8 cellular contexts compared by ENCODE assay signal in the genomic region with DNA sequence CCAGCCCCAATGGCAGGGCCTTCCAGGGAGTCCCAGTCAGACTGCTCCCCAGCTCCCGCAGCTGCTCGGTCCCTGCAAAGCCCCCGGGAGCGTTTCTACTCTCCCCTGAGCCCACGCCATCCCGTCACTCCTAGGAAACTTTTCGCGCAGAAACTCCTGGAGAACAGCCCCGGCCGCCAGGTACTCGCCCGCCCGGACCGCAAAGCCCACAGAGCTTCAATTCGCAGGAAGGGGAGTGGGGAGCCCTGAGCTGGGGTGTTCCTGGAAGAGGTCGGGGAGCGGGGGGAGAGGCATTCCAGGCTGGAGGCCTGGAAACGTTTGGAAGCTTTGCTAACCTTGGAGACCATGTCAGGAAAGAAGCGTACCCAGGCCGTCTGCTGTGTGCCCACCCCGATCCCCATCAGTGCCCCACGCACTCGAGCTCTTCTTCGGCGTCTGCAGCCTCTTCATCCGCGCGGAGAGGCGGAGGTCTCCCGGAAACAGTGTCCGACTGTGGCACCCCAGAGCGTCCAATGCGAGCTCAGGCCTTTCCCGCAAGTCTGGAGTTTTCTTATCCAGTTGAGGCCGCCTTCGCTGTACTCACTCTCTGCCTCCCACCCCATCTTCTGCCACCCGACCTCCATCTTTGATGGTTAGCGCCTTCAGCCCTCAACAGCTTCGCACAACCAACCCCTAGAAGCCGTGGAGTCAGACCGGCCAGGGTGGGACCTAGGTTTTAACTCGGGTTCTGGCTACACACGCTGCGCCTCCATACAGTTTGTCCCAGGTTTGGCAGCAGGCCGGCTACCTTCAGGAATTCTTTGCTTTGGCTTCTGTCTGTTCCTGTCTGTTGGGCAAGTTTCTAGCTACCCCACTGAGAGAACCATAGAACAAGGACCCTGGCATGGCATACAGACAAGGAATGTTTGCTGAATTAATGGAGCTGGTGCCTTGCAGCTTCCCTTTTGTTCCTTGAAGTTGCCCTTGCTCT. TPM values are rescaled to one million over a fixed set of nuclear protein-coding genes. Genes with fewer than 3 reads are reported as not detected.
DNase-seq lines count a peak whose midpoint lies in the region; ATAC-seq and TF ChIP-seq lines count a peak whose summit lies in the region.

No MANE protein-coding gene starts in this region.

- no peaks in the 10 kb centered on the region for H3K9me3 Mint-ChIP-seq in T-helper 1 cell treated with Interleukin-12 subunit alpha and Interleukin-12 subunit beta and Interleukin-4 antibody, amounts not matched to agents 30 μg/mL and 1 μg/mL, for 36 hours

- peaks cover 49% of the 10 kb centered on the region for H3K4me1 Mint-ChIP-seq in T-helper 1 cell treated with Interleukin-12 subunit alpha and Interleukin-12 subunit beta and Interleukin-4 antibody, amounts not matched to agents 30 μg/mL and 1 μg/mL, for 36 hours (ENCODE audit: low read depth)

- TF ChIP-seq CTCF in astrocyte of the spinal cord (IDR thresholded peaks at IDR 0.05; ENCODE audit: low read depth, low read length), result no peak
- TF ChIP-seq CTCF in right lobe of liver (IDR thresholded peaks at IDR 0.05), result no peak
- no peak for TF ChIP-seq CTCF in suprapubic skin (IDR thresholded peaks at IDR 0.05)

- H3K4me3 ChIP-seq in astrocyte of the spinal cord (ENCODE audit: low read depth, low read length) (peak overlapping the region; percentile 42), right lobe of liver (peak overlapping the region; percentile 60 to 84 (median 82)), suprapubic skin (peak overlapping the region; percentile 58)

- peak overlapping the region; percentile 80 for H3K4me3 Mint-ChIP-seq in T-helper 1 cell treated with Interleukin-12 subunit alpha and Interleukin-12 subunit beta and Interleukin-4 antibody, amounts not matched to agents 30 μg/mL and 1 μg/mL, for 36 hours

- H3K36me3 ChIP-seq in right lobe of liver (no peaks in the 10 kb centered on the region), suprapubic skin (peaks cover 16% of the 10 kb centered on the region)

- no peak for ATAC-seq in right lobe of liver
- ATAC-seq in HG02588 (IDR thresholded peaks at IDR 0.05; ENCODE audit: unreplicated experiment), result no peak

- DNase-seq in T-helper 1 cell (no peak), astrocyte of the spinal cord (ENCODE audit: low read depth, low spot score) (no peak), right lobe of liver (peak in 1 of 3 donors; percentile 65), suprapubic skin (ENCODE audit: low spot score in 2 of 2) (no peak), superior temporal gyrus (ENCODE audit: extremely low spot score) (no peak), DMS 273 treated with DMSO at 0.1 percent for 48 hours (lab: John Stamatoyannopoulos, UW) (no peak)

- in situ Hi-C loops in astrocyte of the spinal cord (cut with HindIII; ENCODE audit: low sequenced_read_pairs), result no loop called here

- intact Hi-C loops in right lobe of liver (cut with DNase I), result no loop called here

- H3K27me3 ChIP-seq in right lobe of liver (no peaks in the 10 kb centered on the region), suprapubic skin (peaks cover 43% of the 10 kb centered on the region)

- peaks cover 33% of the 10 kb centered on the region for H3K36me3 Mint-ChIP-seq in T-helper 1 cell treated with Interleukin-12 subunit alpha and Interleukin-12 subunit beta and Interleukin-4 antibody, amounts not matched to agents 30 μg/mL and 1 μg/mL, for 36 hours (ENCODE audit: low read depth)

- no peak for TF ChIP-seq EP300 in suprapubic skin (IDR thresholded peaks at IDR 0.05)

- H3K4me1 ChIP-seq in right lobe of liver (peaks cover 0 to 55% (median 19%) of the 10 kb centered on the region in 4 donors), suprapubic skin (peaks cover 69% of the 10 kb centered on the region)

- H3K9me3 ChIP-seq in right lobe of liver (no peaks in the 10 kb centered on the region), suprapubic skin (no peaks in the 10 kb centered on the region)

- 27% methylated on average over 18 of the region's 45 CpGs for WGBS in right lobe of liver (ENCODE audit: insufficient coverage, low coverage, low lambda C conversion rate, missing lambda C conversion rate)
- WGBS in suprapubic skin, result 57% methylated on average over 32 of the region's 45 CpGs

- TF ChIP-seq POLR2A in right lobe of liver (IDR thresholded peaks at IDR 0.05) (no peak), suprapubic skin (IDR thresholded peaks at IDR 0.05) (no peak)

- peaks cover 51% of the 10 kb centered on the region for H3K27me3 Mint-ChIP-seq in T-helper 1 cell treated with Interleukin-12 subunit alpha and Interleukin-12 subunit beta and Interleukin-4 antibody, amounts not matched to agents 30 μg/mL and 1 μg/mL, for 36 hours (ENCODE audit: low read depth)

- peak overlapping the region; percentile 66 to 93 (median 93) for H3K27ac ChIP-seq in right lobe of liver
- peak overlapping the region; percentile 81 for H3K27ac ChIP-seq in suprapubic skin

- peak overlapping the region; percentile 50 for H3K27ac Mint-ChIP-seq in T-helper 1 cell treated with Interleukin-12 subunit alpha and Interleukin-12 subunit beta and Interleukin-4 antibody, amounts not matched to agents 30 μg/mL and 1 μg/mL, for 36 hours

RNA-seq across cellular contexts. Expression of a gene that starts 3.7 kb away (rescaled TPM):
- total RNA-seq in right lobe of liver, result 10 to 100 TPM in 5 of 6 experiments, 1 to 10 TPM in 1; 9.6 to 17.5 (median 13.3) TPM
- total RNA-seq in suprapubic skin, result 10 to 100 TPM; 15.6 to 77.0 (median 19.7) TPM

RNA-seq across cellular contexts. Expression of a gene that starts 4.4 kb away (rescaled TPM):
- 1 to 10 TPM; 1.4 to 8.4 (median 5.8) TPM for total RNA-seq in right lobe of liver
- 1 to 10 TPM in 1 of 4 donors, not detected in 3; 1.2 TPM for total RNA-seq in suprapubic skin

RNA-seq across cellular contexts. Expression of a gene that starts 10.5 kb away (rescaled TPM):
- total RNA-seq in right lobe of liver, result not detected
- under 1 TPM in 1 of 4 donors, not detected in 3; 0.56 TPM for total RNA-seq in suprapubic skin

RNA-seq across cellular contexts. Expression of a gene that starts 20.9 kb away (rescaled TPM):
- total RNA-seq in right lobe of liver, result 10 to 100 TPM; 14.5 to 31.5 (median 26.7) TPM
- 10 to 100 TPM; 20.4 to 45.5 (median 27.4) TPM for total RNA-seq in suprapubic skin

RNA-seq across cellular contexts. Expression of a gene that starts 21.0 kb away (rescaled TPM):
- total RNA-seq in right lobe of liver (10 to 100 TPM in 3 of 6 experiments, 1 to 10 TPM in 3; 5.9 to 15.4 (median 11.2) TPM), suprapubic skin (10 to 100 TPM; 10.4 to 31.1 (median 18.7) TPM)
